ENCODE assay signal across 8 cellular contexts in the genomic region with DNA sequence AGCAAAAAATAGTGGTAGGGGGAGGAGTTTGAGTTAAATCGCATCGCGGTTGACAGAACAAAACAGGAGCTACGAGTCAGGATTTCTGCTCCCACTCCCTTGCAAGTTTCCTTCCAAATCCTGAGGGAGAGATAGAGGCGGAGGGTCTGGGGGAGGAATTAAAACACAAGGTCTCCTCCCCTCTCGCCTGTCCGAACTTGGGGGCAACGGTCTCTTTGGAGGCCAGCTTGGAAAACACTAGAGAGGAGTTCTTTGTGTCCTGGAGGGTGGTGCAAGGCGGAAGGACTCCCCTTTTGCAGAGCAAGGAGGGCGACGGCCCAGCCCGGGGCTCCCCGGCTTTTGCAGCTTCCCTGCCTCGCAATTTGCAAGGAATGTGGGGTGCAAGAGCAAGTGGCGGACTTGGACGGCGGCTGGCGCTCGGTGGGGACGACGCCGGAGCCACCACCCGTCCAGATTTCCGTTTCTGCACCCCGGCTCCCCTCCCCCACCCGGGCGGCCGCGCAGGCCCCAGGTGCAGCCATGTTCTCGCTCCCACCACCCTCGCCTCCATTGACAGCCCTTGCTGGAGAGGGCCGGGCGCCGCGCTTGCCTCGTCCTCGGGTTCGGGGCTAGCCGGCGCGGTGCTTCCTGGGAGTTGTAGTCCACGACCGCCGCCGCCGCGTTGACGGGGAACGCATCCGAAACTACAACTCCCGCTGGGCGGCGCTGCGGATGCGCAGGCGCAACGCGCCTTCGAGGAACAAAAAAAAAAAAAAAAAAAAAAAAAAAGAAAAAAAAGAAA. TPM values are rescaled to one million over a fixed set of nuclear protein-coding genes. Genes with fewer than 3 reads are reported as not detected.
DNase-seq lines count a peak whose midpoint lies in the region; ATAC-seq and TF ChIP-seq lines count a peak whose summit lies in the region.

No MANE protein-coding gene starts in this region.

- peaks cover 0 to 14% of the 10 kb centered on the region in 2 experiments for H3K36me3 ChIP-seq in SK-N-SH (replicated peaks in 1 of 2; ENCODE audit: control insufficient read depth in 1 of 2, insufficient read depth in 2 of 2, low read length in 1 of 2)
- H3K36me3 ChIP-seq in osteoblast (ENCODE audit: insufficient read depth, low read length), result no peaks in the 10 kb centered on the region
- H3K36me3 ChIP-seq in testis (ENCODE audit: low read depth, missing control alignments), result no peaks in the 10 kb centered on the region

- H3K27ac ChIP-seq in SK-N-SH (ENCODE audit: low read depth in 2 of 2, low read length in 1 of 2) (peak overlapping the region; percentile 87 to 96), osteoblast (ENCODE audit: low read depth, low read length) (peak overlapping the region; percentile 80), testis (peak overlapping the region; percentile 97 to 100)

- WGBS in SK-N-SH (ENCODE audit: low lambda C conversion rate), result under 1% methylated on average over 56 of the region's 59 CpGs
- WGBS in testis, 2 donors, result 0% methylated on average over 49 to 59 of the region's 59 CpGs

- TF ChIP-seq CTCF in GM10266 (IDR thresholded peaks at IDR 0.05; ENCODE audit: control insufficient read depth, insufficient read depth, low read depth, missing control alignments), result peak; percentile 25
- TF ChIP-seq CTCF in SK-N-SH (IDR thresholded peaks at IDR 0.05), result no peak
- no peak for TF ChIP-seq CTCF in osteoblast (IDR thresholded peaks at IDR 0.05; ENCODE audit: extremely low read depth, low read depth, low read length)
- no peak for TF ChIP-seq CTCF in testis (IDR thresholded peaks at IDR 0.05)

- peaks cover 30% of the 10 kb centered on the region for H3F3A ChIP-seq in SK-N-SH (replicated peaks; ENCODE audit: insufficient read depth)

- ATAC-seq in HG02588 (IDR thresholded peaks at IDR 0.05; ENCODE audit: unreplicated experiment), result peak; percentile 58
- ATAC-seq in activated naive CD4-positive, alpha-beta T cell treated with anti-CD3 and anti-CD28 coated beads, Interleukin-2, amount 50 U/mL, for 72 hours, result peak; percentile 77 to 87

- peak overlapping the region; percentile 99 for H3K9ac ChIP-seq in SK-N-SH

- no peak for TF ChIP-seq RAD21 in SK-N-SH (IDR thresholded peaks at IDR 0.05; ENCODE audit: low read length)

- H3K27me3 ChIP-seq in SK-N-SH (ENCODE audit: insufficient read depth) (no peaks in the 10 kb centered on the region), osteoblast (ENCODE audit: insufficient read depth, low read length) (no peaks in the 10 kb centered on the region), testis (no peaks in the 10 kb centered on the region)

- CTCF ChIA-PET in SK-N-SH (lab: Yijun Ruan, JAX), result interaction anchor here (0.8 to 2.1 kb wide), 11 partner anchors 15 to 255 kb away, joined by 3 to 8 read pairs (median 4); no protein-coding TSS in a partner anchor

- H3K4me2 ChIP-seq in SK-N-SH (peak overlapping the region; percentile 99), osteoblast (ENCODE audit: insufficient read depth, low read length) (peak overlapping the region; percentile 89)

- H4K20me1 ChIP-seq in SK-N-SH (ENCODE audit: insufficient read depth) (peaks cover 36% of the 10 kb centered on the region), osteoblast (ENCODE audit: insufficient read depth, low read length) (peaks cover 36% of the 10 kb centered on the region)

- H3K36me3 Mint-ChIP-seq in activated naive CD4-positive, alpha-beta T cell treated with anti-CD3 and anti-CD28 coated beads, Interleukin-2, amount 50 U/mL, for 72 hours, result peaks cover 15 to 23% of the 10 kb centered on the region in 2 donors

- intact Hi-C loops in testis (cut with DNase I; ENCODE audit: low total_unique reads), result no loop called here

- TF ChIP-seq POLR2A in testis (IDR thresholded peaks at IDR 0.05), result peak; percentile 42

- no peaks in the 10 kb centered on the region for H3K9me3 Mint-ChIP-seq in activated naive CD4-positive, alpha-beta T cell treated with anti-CD3 and anti-CD28 coated beads, Interleukin-2, amount 50 U/mL, for 72 hours

- POLR2A ChIA-PET in SK-N-SH (lab: Yijun Ruan, JAX), result interaction anchor here (0.6 to 1.3 kb wide), 4 partner anchors 9 to 151 kb away, joined by 3 to 5 read pairs (median 4); no protein-coding TSS in a partner anchor

- peak overlapping the region; percentile 90 to 100 for H3K27ac Mint-ChIP-seq in activated naive CD4-positive, alpha-beta T cell treated with anti-CD3 and anti-CD28 coated beads, Interleukin-2, amount 50 U/mL, for 72 hours

- H3K4me1 ChIP-seq in SK-N-SH (ENCODE audit: control insufficient read depth in 1 of 2, insufficient read depth in 2 of 2, low read depth in 1 of 2, low read length in 1 of 2) (peaks cover 11 to 15% of the 10 kb centered on the region in 2 experiments), osteoblast (ENCODE audit: insufficient read depth, low read length) (peaks cover 48% of the 10 kb centered on the region), testis (peaks cover 36% of the 10 kb centered on the region)

- H3K79me2 ChIP-seq in SK-N-SH (ENCODE audit: insufficient read depth), result peaks cover 42% of the 10 kb centered on the region
- peaks cover 42% of the 10 kb centered on the region for H3K79me2 ChIP-seq in osteoblast (ENCODE audit: insufficient read depth, low read length)

- H3K9me3 ChIP-seq in SK-N-SH, result no peaks in the 10 kb centered on the region
- H3K9me3 ChIP-seq in osteoblast (ENCODE audit: low read depth, low read length), result no peaks in the 10 kb centered on the region
- H3K9me3 ChIP-seq in testis, result no peaks in the 10 kb centered on the region

- H2AFZ ChIP-seq in SK-N-SH (ENCODE audit: low read depth) (peak overlapping the region; percentile 95), osteoblast (ENCODE audit: low read length) (peak overlapping the region; percentile 94)

- 0 out of 4 replicates have a peak, but pooled peaks of 1 of the 2 experiments have one; percentile 8 for TF ChIP-seq EP300 in SK-N-SH (IDR thresholded peaks at IDR 0.05; ENCODE audit: borderline replicate concordance in 1 of 2, low read depth in 1 of 2, low read length in 1 of 2)

- DNase-seq in GM10266 (ENCODE audit: extremely low spot score) (peak; percentile 93), NCI-H1092 (lab: John Stamatoyannopoulos, UW) (peak; percentile 98), SK-N-SH (peak; percentile 98), glomerular visceral epithelial cell (ENCODE audit: extremely low spot score) (peak; percentile 98), osteoblast (ENCODE audit: insufficient read length, low spot score, missing footprints) (peak; percentile 99), testis (peak; percentile 99)
- DNase-seq in activated naive CD4-positive, alpha-beta T cell treated with anti-CD3 and anti-CD28 coated beads, Interleukin-2, amount 50 U/mL, for 72 hours (ENCODE audit: low spot score in 2 of 2), result peak; percentile 96 to 98

- peak overlapping the region; percentile 65 to 95 for H3K4me3 ChIP-seq in SK-N-SH (ENCODE audit: low read depth in 2 of 2, low read length in 1 of 2)
- H3K4me3 ChIP-seq in osteoblast (ENCODE audit: insufficient read depth, low read length), result peak overlapping the region; percentile 89
- peak overlapping the region; percentile 95 to 98 for H3K4me3 ChIP-seq in testis

- no peaks in the 10 kb centered on the region for H3K9me2 ChIP-seq in SK-N-SH

TF ChIP-seq in SK-N-SH, 30 proteins besides CTCF, POLR2A, EP300 and RAD21 (continues in another document):
- TF ChIP-seq, protein P1, sequence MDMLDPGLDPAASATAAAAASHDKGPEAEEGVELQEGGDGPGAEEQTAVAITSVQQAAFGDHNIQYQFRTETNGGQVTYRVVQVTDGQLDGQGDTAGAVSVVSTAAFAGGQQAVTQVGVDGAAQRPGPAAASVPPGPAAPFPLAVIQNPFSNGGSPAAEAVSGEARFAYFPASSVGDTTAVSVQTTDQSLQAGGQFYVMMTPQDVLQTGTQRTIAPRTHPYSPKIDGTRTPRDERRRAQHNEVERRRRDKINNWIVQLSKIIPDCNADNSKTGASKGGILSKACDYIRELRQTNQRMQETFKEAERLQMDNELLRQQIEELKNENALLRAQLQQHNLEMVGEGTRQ (IDR thresholded peaks at IDR 0.05; ENCODE audit: borderline replicate concordance, low read depth, low read length), result no peak
- TF ChIP-seq, protein P2, sequence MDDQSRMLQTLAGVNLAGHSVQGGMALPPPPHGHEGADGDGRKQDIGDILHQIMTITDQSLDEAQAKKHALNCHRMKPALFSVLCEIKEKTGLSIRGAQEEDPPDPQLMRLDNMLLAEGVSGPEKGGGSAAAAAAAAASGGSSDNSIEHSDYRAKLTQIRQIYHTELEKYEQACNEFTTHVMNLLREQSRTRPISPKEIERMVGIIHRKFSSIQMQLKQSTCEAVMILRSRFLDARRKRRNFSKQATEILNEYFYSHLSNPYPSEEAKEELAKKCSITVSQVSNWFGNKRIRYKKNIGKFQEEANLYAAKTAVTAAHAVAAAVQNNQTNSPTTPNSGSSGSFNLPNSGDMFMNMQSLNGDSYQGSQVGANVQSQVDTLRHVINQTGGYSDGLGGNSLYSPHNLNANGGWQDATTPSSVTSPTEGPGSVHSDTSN (IDR thresholded peaks at IDR 0.05), result peak; percentile 38; the same call in 1 of the 2 replicates
- no peak for TF ChIP-seq MEF2A (IDR thresholded peaks at IDR 0.05; ENCODE audit: borderline replicate concordance, low read depth)
- peak; percentile 93 for TF ChIP-seq NRF1 (IDR thresholded peaks at IDR 0.05; ENCODE audit: low read depth, low read length)
- TF ChIP-seq, protein P3, sequence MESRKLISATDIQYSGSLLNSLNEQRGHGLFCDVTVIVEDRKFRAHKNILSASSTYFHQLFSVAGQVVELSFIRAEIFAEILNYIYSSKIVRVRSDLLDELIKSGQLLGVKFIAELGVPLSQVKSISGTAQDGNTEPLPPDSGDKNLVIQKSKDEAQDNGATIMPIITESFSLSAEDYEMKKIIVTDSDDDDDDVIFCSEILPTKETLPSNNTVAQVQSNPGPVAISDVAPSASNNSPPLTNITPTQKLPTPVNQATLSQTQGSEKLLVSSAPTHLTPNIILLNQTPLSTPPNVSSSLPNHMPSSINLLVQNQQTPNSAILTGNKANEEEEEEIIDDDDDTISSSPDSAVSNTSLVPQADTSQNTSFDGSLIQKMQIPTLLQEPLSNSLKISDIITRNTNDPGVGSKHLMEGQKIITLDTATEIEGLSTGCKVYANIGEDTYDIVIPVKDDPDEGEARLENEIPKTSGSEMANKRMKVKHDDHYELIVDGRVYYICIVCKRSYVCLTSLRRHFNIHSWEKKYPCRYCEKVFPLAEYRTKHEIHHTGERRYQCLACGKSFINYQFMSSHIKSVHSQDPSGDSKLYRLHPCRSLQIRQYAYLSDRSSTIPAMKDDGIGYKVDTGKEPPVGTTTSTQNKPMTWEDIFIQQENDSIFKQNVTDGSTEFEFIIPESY (IDR thresholded peaks at IDR 0.05; ENCODE audit: borderline replicate concordance, low read depth), result no peak; the same call in 1 of the 2 replicates
- peak; percentile 60; the same call in 1 of the 2 replicates for TF ChIP-seq FOXM1 (IDR thresholded peaks at IDR 0.05; ENCODE audit: low read depth)

RNA-seq across cellular contexts. Expression of gene GTF2I, which starts 0.4 kb away (rescaled TPM):
- polyA plus RNA-seq in SK-N-SH (2012; rRNA removed), result 90.2 and 90.5 TPM in 2 replicates
- 84.5 and 85.2 TPM in 2 replicates for polyA plus RNA-seq in SK-N-SH (2012; cell fraction: cytosol; rRNA removed)
- 569 and 584 TPM in 2 replicates for polyA plus RNA-seq in SK-N-SH (2012; cell fraction: nucleus; rRNA removed)
- total RNA-seq in activated naive CD4-positive, alpha-beta T cell treated with anti-CD3 and anti-CD28 coated beads, Interleukin-2, amount 50 U/mL, for 72 hours, result 100 to 1,000 TPM; 127 to 178 TPM
- 143 and 153 TPM in 2 replicates for total RNA-seq in osteoblast
- total RNA-seq in testis, result 100 to 1,000 TPM; 208 to 210 TPM
- 83.4 TPM for polyA plus RNA-seq in testis (ENCODE audit: insufficient read depth, low read depth, low replicate concordance)

Comparison
In these comparisons a context has a peak if more than half of its experiments do, and no peak if none do; other contexts are left out.
1. Peak in every context shown above with its lines: DNase-seq, ATAC-seq, H3K4me3 ChIP-seq and H3K27ac ChIP-seq.